5 cellular contexts compared by ENCODE assay signal in genomic region chr9:33515342-33515995, GRCh38. TPM values are rescaled to one million over a fixed set of nuclear protein-coding genes. Genes with fewer than 3 reads are reported as not detected.
"Had no signal": no experiment of that assay in that cellular context is flagged by ENCODE, and none has a peak within 500 bp of the region (broad histone marks: within the 10 kb centered on the region; RNA-seq: fewer than 3 reads in every experiment).

No MANE protein-coding gene starts in this region.

RNA-seq across cellular contexts. Expression of gene ANKRD18B, which starts 8.6 kb away (rescaled TPM):
- total RNA-seq: activated naive CD8-positive, alpha-beta T cell treated with anti-CD3 and anti-CD28 coated beads, Interleukin-2, amount 10 ng/mL, durations not matched to agents 7 days and 5 days; breast epithelium; mesenteric fat pad; osteoblast; transverse colon had no signal
